1 cellular context compared by ENCODE assay signal in genomic region chr1:225811622-225812487, GRCh38.
TF ChIP-seq lines count a peak whose summit lies in the region.

No MANE protein-coding gene starts in this region.

TF ChIP-seq in IMR-90, 13 proteins besides CTCF, POLR2A, EP300 and RAD21 (continued from another document):
- TF ChIP-seq ELK1 (IDR thresholded peaks at IDR 0.05; ENCODE audit: borderline replicate concordance, low read depth, low read length) (no peak), RCOR1 (IDR thresholded peaks at IDR 0.05; ENCODE audit: insufficient replicate concordance, low read length) (no peak), CHD1 (IDR thresholded peaks at IDR 0.05; ENCODE audit: low read depth, low read length) (no peak), BHLHE40 (IDR thresholded peaks at IDR 0.05; ENCODE audit: low read depth, low read length) (no peak), RFX5 (IDR thresholded peaks at IDR 0.05; ENCODE audit: low read depth, low read length) (no peak), CEBPB (IDR thresholded peaks at IDR 0.05; ENCODE audit: low read depth, low read length) (no peak), MXI1 (IDR thresholded peaks at IDR 0.05; ENCODE audit: borderline replicate concordance, low read depth, low read length) (no peak), FOS (IDR thresholded peaks at IDR 0.05; ENCODE audit: low read depth, low read length) (no peak)
